ENCODE assay signal across 1 cellular context in genomic region chr16:16120382-16121184, GRCh38.
TF ChIP-seq lines count a peak whose summit lies in the region.

No MANE protein-coding gene starts in this region.

TF ChIP-seq in K562, 482 proteins besides CTCF, POLR2A, EP300 and RAD21 (continued from another document and continues in another):
- peak; percentile 45; the same call in 1 of the 2 replicates for TF ChIP-seq VEZF1 (CRISPR knock-in tag; IDR thresholded peaks at IDR 0.05)
- TF ChIP-seq CHD2 (IDR thresholded peaks at IDR 0.05; ENCODE audit: low read depth, low read length), result no peak
- TF ChIP-seq MBD1 (CRISPR knock-in tag; IDR thresholded peaks at IDR 0.05), result no peak
- no peak for TF ChIP-seq XRCC3 (IDR thresholded peaks at IDR 0.05)
- 0 out of 2 replicates have a peak, but pooled peaks have one; percentile 61 for TF ChIP-seq ARID3A (IDR thresholded peaks at IDR 0.05; ENCODE audit: borderline replicate concordance, low read depth, low read length)
- TF ChIP-seq PRPF4 (IDR thresholded peaks at IDR 0.05; ENCODE audit: insufficient read depth, low read depth, low read length, poor library complexity, severe bottlenecking), result no peak
- TF ChIP-seq ZFP30 (CRISPR knock-in tag; IDR thresholded peaks at IDR 0.05; ENCODE audit: borderline replicate concordance), result no peak
- TF ChIP-seq NR2C2 (CRISPR knock-in tag; IDR thresholded peaks at IDR 0.05), result no peak
- TF ChIP-seq NR2C2 (tag; IDR thresholded peaks at IDR 0.05), result peak; percentile 54; the same call in 1 of the 2 replicates
- TF ChIP-seq ZNF395 (CRISPR knock-in tag; IDR thresholded peaks at IDR 0.05), result peak; percentile 39; the same call in 1 of the 2 replicates
- no peak for TF ChIP-seq ZNF436 (CRISPR knock-in tag; IDR thresholded peaks at IDR 0.05)
- TF ChIP-seq NR1H2 (CRISPR knock-in tag; IDR thresholded peaks at IDR 0.05), result no peak
- TF ChIP-seq TBP (optimal IDR thresholded peaks at IDR 0.05; ENCODE audit: low read depth, low read length), result no peak
- no peak for TF ChIP-seq ZHX1 (conservative IDR thresholded peaks at IDR 0.05; ENCODE audit: low read length)
- TF ChIP-seq U2AF2 (optimal IDR thresholded peaks at IDR 0.05; ENCODE audit: low read depth, low read length), result no peak
- no peak for TF ChIP-seq ETS2 (tag; IDR thresholded peaks at IDR 0.05; ENCODE audit: borderline replicate concordance, poor library complexity, severe bottlenecking)
- no peak for TF ChIP-seq ZNF324 (CRISPR knock-in tag; IDR thresholded peaks at IDR 0.05)
- no peak for TF ChIP-seq HNRNPK (IDR thresholded peaks at IDR 0.05; ENCODE audit: low read depth, low read length, poor library complexity, severe bottlenecking)
- no peak for TF ChIP-seq LCOR (CRISPR knock-in tag; IDR thresholded peaks at IDR 0.05)
- no peak for TF ChIP-seq ATF6 (CRISPR knock-in tag; IDR thresholded peaks at IDR 0.05)
- 0 out of 2 replicates have a peak, but pooled peaks have one; percentile 49 for TF ChIP-seq ZBTB9 (CRISPR knock-in tag; IDR thresholded peaks at IDR 0.05)
- no peak for TF ChIP-seq ZNF717 (CRISPR knock-in tag; IDR thresholded peaks at IDR 0.05)
- TF ChIP-seq HINFP (tag; conservative IDR thresholded peaks at IDR 0.05; ENCODE audit: low read depth), result no peak
- TF ChIP-seq NCOA1 (IDR thresholded peaks at IDR 0.05; ENCODE audit: low read depth), result peak; percentile 67; the same call in 1 of the 2 replicates
- no peak for TF ChIP-seq HIVEP1 (CRISPR knock-in tag; IDR thresholded peaks at IDR 0.05)
- TF ChIP-seq NELFE (IDR thresholded peaks at IDR 0.05; ENCODE audit: insufficient read depth, insufficient read length), result no peak
- TF ChIP-seq HMG20A (CRISPR knock-in tag; conservative IDR thresholded peaks at IDR 0.05), result no peak
- no peak for TF ChIP-seq GTF2A2 (tag; IDR thresholded peaks at IDR 0.05)
- no peak for TF ChIP-seq ZNF124 (CRISPR knock-in tag; IDR thresholded peaks at IDR 0.05)
- TF ChIP-seq NCOA6 (IDR thresholded peaks at IDR 0.05), result no peak
- TF ChIP-seq EHMT2 (IDR thresholded peaks at IDR 0.05), result peak; percentile 8; the same call in 1 of the 2 replicates
- no peak for TF ChIP-seq THAP12 (CRISPR knock-in tag; IDR thresholded peaks at IDR 0.05)
- TF ChIP-seq PCBP2 (IDR thresholded peaks at IDR 0.05; ENCODE audit: low read depth, low read length, poor library complexity, severe bottlenecking), result no peak
- no peak for TF ChIP-seq KLF10 (CRISPR knock-in tag; IDR thresholded peaks at IDR 0.05)
- TF ChIP-seq CHAMP1 (IDR thresholded peaks at IDR 0.05), result no peak
- TF ChIP-seq ZNF764 (CRISPR knock-in tag; IDR thresholded peaks at IDR 0.05; ENCODE audit: low read depth), result no peak
- TF ChIP-seq CBX5 (IDR thresholded peaks at IDR 0.05; ENCODE audit: borderline replicate concordance, low read depth), result no peak
- TF ChIP-seq RUNX1 (IDR thresholded peaks at IDR 0.05; ENCODE audit: low read depth), result no peak
- no peak for TF ChIP-seq HCFC1 (IDR thresholded peaks at IDR 0.05; ENCODE audit: low read depth, low read length)
- TF ChIP-seq SUPT5H (IDR thresholded peaks at IDR 0.05), result no peak
- TF ChIP-seq PHB (CRISPR knock-in tag; IDR thresholded peaks at IDR 0.05), result no peak
- no peak for TF ChIP-seq HMGXB4 (CRISPR knock-in tag; IDR thresholded peaks at IDR 0.05)
